ENCODE assay signal across 16 cellular contexts in the genomic region with DNA sequence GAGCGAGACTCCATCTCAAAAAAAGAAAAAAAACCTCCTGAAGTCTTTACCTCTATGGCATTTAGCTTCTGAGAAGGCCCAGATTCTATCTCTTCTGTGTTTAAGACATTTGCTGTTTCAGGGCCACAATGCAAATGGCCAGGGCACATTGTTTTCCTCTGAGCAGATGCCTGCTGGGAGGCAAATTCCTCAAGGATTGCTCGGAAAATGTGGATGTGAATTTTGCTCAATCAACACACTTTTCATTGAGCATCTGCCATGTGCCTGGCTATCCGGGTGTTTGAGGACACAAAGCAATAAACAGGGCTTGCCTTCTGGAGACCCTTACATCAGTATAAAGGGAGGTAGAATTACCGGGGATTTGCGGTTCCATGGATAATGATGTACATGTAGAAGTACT. TPM values are rescaled to one million over a fixed set of nuclear protein-coding genes. Genes with fewer than 3 reads are reported as not detected.
DNase-seq lines count a peak whose midpoint lies in the region; FAIRE-seq and TF ChIP-seq lines count a peak whose summit lies in the region.
"Had no signal": no experiment of that assay in that cellular context is flagged by ENCODE, and none has a peak within 500 bp of the region (broad histone marks: within the 10 kb centered on the region; RNA-seq: fewer than 3 reads in every experiment).

No MANE protein-coding gene starts in this region.

- H3K23ac ChIP-seq in H1 (ENCODE audit: insufficient read length): no peak overlapping the region

- CTCF ChIA-PET in H1 (lab: Charles Lee; ENCODE audit: partially characterized antibody): interaction anchor here (0.6 to 2.1 kb wide), 5 partner anchors 10 to 45 kb away, joined by 3 to 5 read pairs (median 3); no protein-coding TSS in a partner anchor

- no peak overlapping the region for H2BK5ac ChIP-seq in H1 (ENCODE audit: low read depth, low read length)

- TF ChIP-seq RAD21 in H1 (IDR thresholded peaks at IDR 0.05 in 1 of 2, conservative IDR thresholded peaks at IDR 0.05 in 1 of 2; ENCODE audit: low read depth in 2 of 2, low read length in 2 of 2): no peak

- H3K27me3 ChIP-seq in H1 (replicated peaks in 1 of 4; ENCODE audit: control insufficient read depth in 3 of 4, extremely low read depth in 1 of 4, insufficient read depth in 3 of 4, low read length in 3 of 4): no peaks in the 10 kb centered on the region

- no peak overlapping the region for H2BK120ac ChIP-seq in H1 (replicated peaks; ENCODE audit: low read depth, low read length)

- H3K27ac Mint-ChIP-seq in HFFc6: no peak overlapping the region

- H3K4me1 ChIP-seq in H1 (replicated peaks in 1 of 4; ENCODE audit: control insufficient read depth in 3 of 4, insufficient read depth in 4 of 4, low read length in 3 of 4): peaks cover 39 to 63% (median 52%) of the 10 kb centered on the region in 4 experiments

- H4K91ac ChIP-seq in H1 (replicated peaks; ENCODE audit: insufficient read length, low read length): no peak overlapping the region

- H3K36me3 Mint-ChIP-seq in HFFc6 (ENCODE audit: low read depth): no peaks in the 10 kb centered on the region
- H3K36me3 Mint-ChIP-seq: CD8-positive, alpha-beta memory T cell had no signal

- no peak overlapping the region for H2AK5ac ChIP-seq in H1 (ENCODE audit: low read depth, low read length)

- no peak overlapping the region for H3K4ac ChIP-seq in H1 (replicated peaks; ENCODE audit: insufficient read length, low read depth, low read length)

- H4K20me1 ChIP-seq in H1 (replicated peaks in 1 of 2; ENCODE audit: control insufficient read depth in 1 of 2, insufficient read depth in 2 of 2, low read length in 2 of 2): peaks cover 18 to 22% of the 10 kb centered on the region in 2 experiments

- H3K23me2 ChIP-seq in H1 (ENCODE audit: low read depth, low read length): peaks cover 3% of the 10 kb centered on the region

- peaks cover 0 to 8% (median 0%) of the 10 kb centered on the region in 4 experiments; a peak in 1 of 8 replicates for H3K36me3 ChIP-seq in H1 (ENCODE audit: control insufficient read depth in 2 of 4, insufficient read depth in 4 of 4, low read length in 3 of 4)

- no peak overlapping the region for H3K56ac ChIP-seq in H1 (replicated peaks; ENCODE audit: insufficient read length, low read depth, low read length)

- no peaks in the 10 kb centered on the region; the same call in 1 of the 2 replicates for H3K79me1 ChIP-seq in H1 (ENCODE audit: low read depth, low read length)

- H3K9ac ChIP-seq in H1 (replicated peaks in 1 of 4; ENCODE audit: extremely low read depth in 1 of 4, low read depth in 3 of 4, low read length in 3 of 4): no peak overlapping the region; a peak in 2 of 7 replicates
- H3K9ac ChIP-seq: GM23248 had no signal

- TF ChIP-seq CTCF in HFFc6 (IDR thresholded peaks at IDR 0.05) (no peak), H1 (IDR thresholded peaks at IDR 0.05; ENCODE audit: control extremely low read depth in 1 of 3, insufficient read depth in 1 of 3, low read depth in 1 of 3, low read length in 3 of 3) (no peak)

- peaks cover 6% of the 10 kb centered on the region; the same call in 1 of the 2 replicates for H3K4me1 Mint-ChIP-seq in HFFc6 (ENCODE audit: low read depth)

- no peaks in the 10 kb centered on the region for H3K9me3 ChIP-seq in H1 (ENCODE audit: insufficient read depth in 2 of 2, low read depth in 1 of 2, low read length in 1 of 2)

- H2AFZ ChIP-seq in H1 (ENCODE audit: low read length): no peak overlapping the region
- H2AFZ ChIP-seq: GM23248 had no signal

- peak overlapping the region; percentile 61; the same call in 1 of the 2 replicates for H3K18ac ChIP-seq in H1 (ENCODE audit: extremely low read depth, low read length)

- peaks cover 59% of the 10 kb centered on the region for H3K27me3 Mint-ChIP-seq in HFFc6 (ENCODE audit: insufficient read depth)

- no peak overlapping the region for H4K8ac ChIP-seq in H1 (ENCODE audit: extremely low read depth, insufficient read depth, low read length)

- POLR2A ChIA-PET in H1 (lab: Charles Lee; ENCODE audit: partially characterized antibody): interaction anchor here (0.7 to 17.0 kb wide), 16 partner anchors 10 to 58 kb away, joined by 3 to 303 read pairs (median 4); a partner anchor contains a TSS

- H3K4me3 ChIP-seq in H1 (ENCODE audit: extremely low read depth in 1 of 4, insufficient read depth in 2 of 4, low read depth in 3 of 4, low read length in 4 of 4): peak overlapping the region in 3 of 4 experiments; percentile 28 to 57 (median 34); a peak in 4 of 8 replicates
- H3K4me3 ChIP-seq: GM23248, K562 had no signal

- no peak overlapping the region for H2BK15ac ChIP-seq in H1 (ENCODE audit: low read length)

- H3K4me3 Mint-ChIP-seq in HFFc6: no peak overlapping the region
- H3K4me3 Mint-ChIP-seq: CD8-positive, alpha-beta memory T cell had no signal

- H2BK20ac ChIP-seq in H1 (ENCODE audit: low read length): no peak overlapping the region

- TF ChIP-seq EP300 in H1 (IDR thresholded peaks at IDR 0.05; ENCODE audit: borderline replicate concordance in 1 of 2, low read depth in 2 of 2, low read length in 2 of 2): no peak

- no peaks in the 10 kb centered on the region for H3K9me3 Mint-ChIP-seq in HFFc6
- H3K9me3 Mint-ChIP-seq: CD8-positive, alpha-beta memory T cell had no signal

- peak; percentile 48 to 57; a peak in 2 of 3 replicates for TF ChIP-seq POLR2A in H1 (IDR thresholded peaks at IDR 0.05; ENCODE audit: control extremely low read depth in 1 of 2, low read depth in 2 of 2, low read length in 2 of 2)

- H3K14ac ChIP-seq in H1 (ENCODE audit: insufficient read length): no peak overlapping the region

- no peak overlapping the region for H4K5ac ChIP-seq in H1 (ENCODE audit: insufficient read length, low read depth, low read length)

- 18% methylated on average over 5 of the region's 5 CpGs; no CpG with 5 or more reads in 1 of the 2 experiments for WGBS in H1 (ENCODE audit: extremely low coverage in 1 of 2, insufficient coverage in 1 of 2, insufficient read length in 1 of 2, insufficient replicate concordance in 2 of 2, low coverage in 1 of 2, low lambda C conversion rate in 2 of 2, missing lambda C conversion rate in 1 of 2), 2 experiments

- H3K4me2 ChIP-seq in H1 (ENCODE audit: insufficient read depth in 1 of 2, low read depth in 2 of 2, low read length in 2 of 2): peak overlapping the region; percentile 80 to 93

- no peak overlapping the region for H2BK12ac ChIP-seq in H1 (ENCODE audit: low read depth, low read length)

- DNase-seq in HFFc6 (peak; percentile 3), H1 (ENCODE audit: low read depth in 1 of 2, low spot score in 2 of 2) (no peak), kidney tubule cell (ENCODE audit: low spot score) (peak; percentile 28), NCI-H748 treated with DMSO at 0.1 percent for 48 hours (lab: John Stamatoyannopoulos, UW) (no peak), AG20443 (ENCODE audit: low spot score) (no peak), NCI-H128 (lab: John Stamatoyannopoulos, UW; ENCODE audit: unreplicated experiment) (no peak), cortex of kidney (lab: John Stamatoyannopoulos, UW) (no peak)
- DNase-seq: CD8-positive, alpha-beta memory T cell; GM23248; NCI-H2107; NCI-H226; NCI-H526 had no signal

- peaks cover 75 to 100% of the 10 kb centered on the region in 2 experiments for H3K79me2 ChIP-seq in H1 (ENCODE audit: control insufficient read depth in 1 of 2, insufficient read depth in 2 of 2, low read length in 2 of 2)

- peak overlapping the region; percentile 21; the same call in 1 of the 2 replicates for H3K27ac ChIP-seq in H1 (ENCODE audit: low read depth, low read length)
- H3K27ac ChIP-seq: GM23248 had no signal

- peak; percentile 96 for FAIRE-seq in H1 (lab: Jason Lieb, UNC)
- FAIRE-seq: K562 had no signal

TF ChIP-seq in H1, 55 proteins besides CTCF, POLR2A, EP300 and RAD21:
- TF ChIP-seq, protein P1, sequence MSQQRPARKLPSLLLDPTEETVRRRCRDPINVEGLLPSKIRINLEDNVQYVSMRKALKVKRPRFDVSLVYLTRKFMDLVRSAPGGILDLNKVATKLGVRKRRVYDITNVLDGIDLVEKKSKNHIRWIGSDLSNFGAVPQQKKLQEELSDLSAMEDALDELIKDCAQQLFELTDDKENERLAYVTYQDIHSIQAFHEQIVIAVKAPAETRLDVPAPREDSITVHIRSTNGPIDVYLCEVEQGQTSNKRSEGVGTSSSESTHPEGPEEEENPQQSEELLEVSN (IDR thresholded peaks at IDR 0.05): peak; percentile 25; the same call in 1 of the 2 replicates
- TF ChIP-seq POLR2AphosphoS5 (IDR thresholded peaks at IDR 0.05; ENCODE audit: low read depth, low read length) (peak; percentile 37; the same call in 1 of the 2 replicates), MAFK (IDR thresholded peaks at IDR 0.05; ENCODE audit: low read depth, low read length) (peak; percentile 34; the same call in 1 of the 2 replicates), SP1 (IDR thresholded peaks at IDR 0.05; ENCODE audit: low read depth, low read length) (peak; percentile 89), BRCA1 (IDR thresholded peaks at IDR 0.05; ENCODE audit: low read depth, low read length) (no peak), TEAD4 (IDR thresholded peaks at IDR 0.05; ENCODE audit: low read depth, low read length) (peak; percentile 82), SIN3A (conservative IDR thresholded peaks at IDR 0.05 in 1 of 2, IDR thresholded peaks at IDR 0.05 in 1 of 2; ENCODE audit: low read depth in 1 of 2, low read length in 2 of 2) (peak in 1 of 2 experiments; percentile 37; a peak in 1 of 4 replicates), EGR1 (IDR thresholded peaks at IDR 0.05; ENCODE audit: borderline replicate concordance, low read depth, low read length) (no peak), TAF7 (optimal IDR thresholded peaks at IDR 0.05; ENCODE audit: borderline replicate concordance, low read depth, low read length) (no peak), RNF2 (IDR thresholded peaks at IDR 0.05; ENCODE audit: borderline replicate concordance, low read depth, low read length, missing control alignments, poor library complexity, severe bottlenecking) (no peak)
- TF ChIP-seq, protein P2, sequence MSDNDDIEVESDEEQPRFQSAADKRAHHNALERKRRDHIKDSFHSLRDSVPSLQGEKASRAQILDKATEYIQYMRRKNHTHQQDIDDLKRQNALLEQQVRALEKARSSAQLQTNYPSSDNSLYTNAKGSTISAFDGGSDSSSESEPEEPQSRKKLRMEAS (IDR thresholded peaks at IDR 0.05): peak; percentile 77

RNA-seq across cellular contexts. Expression of a gene that starts 20.0 kb away (rescaled TPM):
- total RNA-seq in HFFc6 (2021; fragmentation: NEBNext Ultra II Directional; extraction: Animal tissue kit (Norgen Biotek cat#: 25700)): not detected
- 293 and 296 TPM in 2 replicates for total RNA-seq in H1 (2021; fragmentation: NEBNext Ultra II Directional; extraction: Animal tissue kit (Norgen Biotek cat#: 25700))
- polyA plus RNA-seq in H1 (2011; rRNA removed): 53.7 and 69.5 TPM in 2 replicates
- polyA plus RNA-seq in H1 (2011; cell fraction: cytosol; rRNA removed): 68.9 TPM
- polyA plus RNA-seq in H1 (2011; cell fraction: nucleus; rRNA removed): 102 TPM
- 85.2 to 149 TPM (median 103 TPM) in 4 replicates for polyA plus RNA-seq in H1 (2012, experiment 1 of 2)
- polyA plus RNA-seq in H1 (2012, experiment 2 of 2): 12.6 TPM
- polyA plus RNA-seq in H1 (2013, experiment 1 of 2): 97.8 TPM
- polyA plus RNA-seq in H1 (2013, experiment 2 of 2): 89.4 TPM
- 269 and 275 TPM in 2 replicates for polyA minus RNA-seq in H1 (2011; rRNA and poly(A)+ RNA removed)
- 280 TPM for polyA minus RNA-seq in H1 (2011; cell fraction: cytosol; rRNA and poly(A)+ RNA removed)
- polyA minus RNA-seq in H1 (2011; cell fraction: nucleus; rRNA and poly(A)+ RNA removed): 319 TPM
- total RNA-seq: Daoy had no signal
- polyA plus RNA-seq: AG04450; BJ; CD8-positive, alpha-beta memory T cell had no signal

Comparison
In these comparisons a context has a peak if more than half of its experiments do, and no peak if none do; other contexts are left out.
1. DNase-seq: peak in HFFc6 (single experiment) and kidney tubule cell (single experiment); none in H1 (0 of 2), NCI-H748 treated with DMSO at 0.1 percent for 48 hours (single experiment), AG20443 (single experiment), NCI-H128 (single experiment) and cortex of kidney (single experiment).
2. RNA of a gene that starts 20.0 kb away (total RNA-seq): 293 to 296 TPM in H1; not detected in HFFc6; every median in the first group is over 100 times any median in the second.